28 cellular contexts compared by ENCODE assay signal in genomic region chr9:2846115-2846514, GRCh38.
"Had no signal": no experiment of that assay in that cellular context is flagged by ENCODE, and none has a peak within 500 bp of the region (broad histone marks: within the 10 kb centered on the region; RNA-seq: fewer than 3 reads in every experiment).

No MANE protein-coding gene starts in this region.

- ATAC-seq: natural killer cell; psoas muscle; right cardiac atrium; sciatic nerve; stimulated activated memory B cell treated with anti-CD40 and anti-IgM and Interleukin-4, amounts not matched to agents 10 μg/mL and 1 μg/mL and 100 μg/mL, for 72 hours; stimulated activated naive CD8-positive, alpha-beta T cell treated with anti-CD3 and anti-CD28 coated beads, Interleukin-15, amount 100 ng/mL, for 72 hours; stimulated activated naive CD8-positive, alpha-beta T cell treated with anti-CD3 and anti-CD28 coated beads, Interleukin-15, Interleukin-2, amounts not matched to agents 100 U/mL and 50 U/mL, for 24 hours; upper lobe of right lung had no signal

- H3K9me3 ChIP-seq: ovary, psoas muscle, spleen, suprapubic skin, testis, tibial artery, transverse colon, upper lobe of right lung, uterus had no signal

- DNase-seq: natural killer cell; occipital lobe; ovary; posterior cingulate gyrus; psoas muscle; right cardiac atrium; spleen; stimulated activated CD4-positive, alpha-beta T cell treated with anti-CD3 and anti-CD28 coated beads, Interleukin-12 subunit alpha, Interleukin-12 subunit beta, amount 100 ng/mL, for 4 hours; stimulated activated CD4-positive, alpha-beta T cell treated with anti-CD3 and anti-CD28 coated beads, Interleukin-1b, Interleukin-23, amount 100 ng/mL, for 48 hours; stimulated activated CD4-positive, alpha-beta T cell treated with anti-CD3 and anti-CD28 coated beads, Interleukin-4, amount 100 ng/mL, for 1 hour; stimulated activated CD4-positive, alpha-beta T cell treated with anti-CD3 and anti-CD28 coated beads, Interleukin-4, amount 100 ng/mL, for 4 hours; stimulated activated CD8-positive, alpha-beta memory T cell treated with anti-CD3 and anti-CD28 coated beads, Interleukin-4, amount 100 ng/mL, for 48 hours; stimulated activated naive CD4-positive, alpha-beta T cell; stimulated activated naive CD8-positive, alpha-beta T cell treated with anti-CD3 and anti-CD28 coated beads, Interleukin-15, amount 100 ng/mL, for 72 hours; stimulated activated naive CD8-positive, alpha-beta T cell treated with anti-CD3 and anti-CD28 coated beads, Interleukin-15, Interleukin-2, amounts not matched to agents 100 U/mL and 50 U/mL, for 24 hours; substantia nigra; testis; tibial artery; transverse colon; upper lobe of right lung; uterus had no signal

- H2AFZ ChIP-seq: neural progenitor cell, parathyroid adenoma had no signal

- H3K27me3 ChIP-seq: neural progenitor cell, ovary, spleen, suprapubic skin, testis, tibial artery, transverse colon, upper lobe of right lung, uterus had no signal

- H3K9ac ChIP-seq: parathyroid adenoma had no signal

- H3K27ac ChIP-seq: neural progenitor cell, ovary, parathyroid adenoma, psoas muscle, skin epidermis, spleen, suprapubic skin, testis, tibial artery, transverse colon, upper lobe of right lung, uterus had no signal

- H3K36me3 ChIP-seq: neural progenitor cell, ovary, spleen, suprapubic skin, tibial artery, transverse colon, upper lobe of right lung, uterus had no signal

- H3K4me3 ChIP-seq: ovary, skin epidermis, smooth muscle cell, suprapubic skin, testis, tibial artery, transverse colon, upper lobe of right lung, uterus had no signal
